In genomic region chr11:81237139-81237538, GRCh38 we compare ENCODE assay signal across 9 cellular contexts.
DNase-seq lines count a peak whose midpoint lies in the region; ATAC-seq and TF ChIP-seq lines count a peak whose summit lies in the region.
"Had no signal": no experiment of that assay in that cellular context is flagged by ENCODE, and none has a peak within 500 bp of the region (broad histone marks: within the 10 kb centered on the region; RNA-seq: fewer than 3 reads in every experiment).

No MANE protein-coding gene starts in this region.

- ATAC-seq in GM18858 (IDR thresholded peaks at IDR 0.05; ENCODE audit: unreplicated experiment) (peak; percentile 70), upper lobe of left lung (ENCODE audit: low FRiP score in 2 of 2) (no peak)

- H3K4me1 ChIP-seq in adrenal gland (replicated peaks in 1 of 2) (no peaks in the 10 kb centered on the region), upper lobe of left lung (no peaks in the 10 kb centered on the region)

- peaks cover 2% of the 10 kb centered on the region for H3K9me3 Mint-ChIP-seq in activated CD4-positive, alpha-beta memory T cell treated with anti-CD3 and anti-CD28 coated beads for 36 hours

- peak; percentile 24 to 66 (median 58) for TF ChIP-seq CTCF in adrenal gland (IDR thresholded peaks at IDR 0.05)
- TF ChIP-seq CTCF in upper lobe of left lung (IDR thresholded peaks at IDR 0.05), result peak in 3 of 6 experiments; percentile 16 to 36 (median 34)

- 69 to 88% (median 73%) methylated on average over 1 of the region's 1 CpG for WGBS in adrenal gland, 4 donors
- WGBS in upper lobe of left lung, 2 donors, result 66 to 73% methylated on average over 1 of the region's 1 CpG

- TF ChIP-seq POLR2A in adrenal gland (IDR thresholded peaks at IDR 0.05) (no peak), upper lobe of left lung (IDR thresholded peaks at IDR 0.05) (no peak)

- no peak overlapping the region for H3K4me3 ChIP-seq in adrenal gland
- H3K4me3 ChIP-seq in upper lobe of left lung, result no peak overlapping the region

- H3K36me3 ChIP-seq in adrenal gland (replicated peaks in 1 of 2), result no peaks in the 10 kb centered on the region
- no peaks in the 10 kb centered on the region for H3K36me3 ChIP-seq in upper lobe of left lung

- H3K27ac Mint-ChIP-seq in activated CD4-positive, alpha-beta memory T cell treated with anti-CD3 and anti-CD28 coated beads for 36 hours, result no peak overlapping the region
- H3K27ac Mint-ChIP-seq: activated naive CD8-positive, alpha-beta T cell had no signal

- no peak for TF ChIP-seq EP300 in upper lobe of left lung (IDR thresholded peaks at IDR 0.05)

- H3K27ac ChIP-seq in adrenal gland, result no peak overlapping the region
- H3K27ac ChIP-seq in upper lobe of left lung, result no peak overlapping the region

- POLR2A ChIA-PET in activated CD4-positive, alpha-beta memory T cell treated with anti-CD3 and anti-CD28 coated beads for 36 hours (lab: Charles Lee), result no interaction called here

- intact Hi-C loops in adrenal gland (cut with DNase I), result no loop called here
- intact Hi-C loops in activated CD4-positive, alpha-beta memory T cell treated with anti-CD3 and anti-CD28 coated beads for 36 hours (cut with micrococcal nuclease), result no loop called here

- DNase-seq in A172 (ENCODE audit: low spot score) (peak; percentile 57), NCI-H1105 (lab: John Stamatoyannopoulos, UW) (peak; percentile 73), adrenal gland (peak in 2 of 7 donors; percentile 17 to 22), kidney tubule cell (ENCODE audit: low spot score) (peak; percentile 61), upper lobe of left lung (no peak)
- no peak for DNase-seq in stimulated activated naive CD4-positive, alpha-beta T cell (lab: John Stamatoyannopoulos, UW)
- no peak for DNase-seq in activated CD4-positive, alpha-beta memory T cell treated with anti-CD3 and anti-CD28 coated beads for 36 hours

- H3K36me3 Mint-ChIP-seq in activated CD4-positive, alpha-beta memory T cell treated with anti-CD3 and anti-CD28 coated beads for 36 hours, result no peaks in the 10 kb centered on the region
- H3K36me3 Mint-ChIP-seq: activated naive CD8-positive, alpha-beta T cell had no signal

- no peaks in the 10 kb centered on the region for H3K4me1 Mint-ChIP-seq in activated CD4-positive, alpha-beta memory T cell treated with anti-CD3 and anti-CD28 coated beads for 36 hours (ENCODE audit: low read depth)

- CTCF ChIA-PET in activated CD4-positive, alpha-beta memory T cell treated with anti-CD3 and anti-CD28 coated beads for 36 hours (lab: Charles Lee), result no interaction called here

- no peaks in the 10 kb centered on the region for H3K9me3 ChIP-seq in adrenal gland (replicated peaks in 1 of 3)
- H3K9me3 ChIP-seq in upper lobe of left lung, result no peaks in the 10 kb centered on the region

- H3K4me3 Mint-ChIP-seq in activated CD4-positive, alpha-beta memory T cell treated with anti-CD3 and anti-CD28 coated beads for 36 hours, result no peak overlapping the region
- H3K4me3 Mint-ChIP-seq: activated naive CD8-positive, alpha-beta T cell had no signal

- H3K27me3 ChIP-seq in adrenal gland (no peaks in the 10 kb centered on the region), upper lobe of left lung (no peaks in the 10 kb centered on the region)

- no peaks in the 10 kb centered on the region for H3K27me3 Mint-ChIP-seq in activated CD4-positive, alpha-beta memory T cell treated with anti-CD3 and anti-CD28 coated beads for 36 hours
- H3K27me3 Mint-ChIP-seq: activated naive CD8-positive, alpha-beta T cell had no signal

Comparison
In these comparisons a context has a peak if more than half of its experiments do, and no peak if none do; other contexts are left out.
1. DNase-seq: peak in A172 (single experiment), NCI-H1105 (single experiment) and kidney tubule cell (single experiment); none in stimulated activated naive CD4-positive, alpha-beta T cell (0 of 6), upper lobe of left lung (0 of 2) and activated CD4-positive, alpha-beta memory T cell treated with anti-CD3 and anti-CD28 coated beads for 36 hours (single experiment).